31 cellular contexts compared by ENCODE assay signal in the genomic region with DNA sequence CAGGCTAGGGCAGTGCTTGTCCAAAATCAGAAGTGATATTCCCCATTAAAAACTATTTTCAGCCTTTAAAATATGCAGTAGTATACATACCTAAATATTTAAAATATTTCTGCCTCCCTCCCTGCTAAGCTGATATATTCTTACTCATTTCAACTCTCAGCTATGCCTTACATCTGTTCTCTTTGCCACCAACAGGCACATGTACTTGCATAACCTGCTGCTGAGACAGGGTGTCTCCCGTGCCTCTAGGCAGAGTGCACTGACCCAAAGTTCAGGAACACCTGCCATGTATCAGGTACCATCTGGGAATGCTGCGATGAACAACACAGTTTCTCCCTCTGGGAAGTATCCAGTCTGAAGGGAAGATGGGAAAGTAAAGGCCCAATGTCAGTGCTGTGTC.
DNase-seq lines count a peak whose midpoint lies in the region; ATAC-seq, FAIRE-seq and TF ChIP-seq lines count a peak whose summit lies in the region.
"Had no signal": no experiment of that assay in that cellular context is flagged by ENCODE, and none has a peak within 500 bp of the region (broad histone marks: within the 10 kb centered on the region; RNA-seq: fewer than 3 reads in every experiment).

No MANE protein-coding gene starts in this region.

- H2BK20ac ChIP-seq in IMR-90 (ENCODE audit: low read depth, low read length) (peak overlapping the region; percentile 30; the same call in 1 of the 2 replicates), H1 (ENCODE audit: low read length) (no peak overlapping the region)

- no CpG with 5 or more reads among the region's 2 CpGs for WGBS in IMR-90 (ENCODE audit: extremely low coverage in 2 of 2, insufficient read length in 1 of 2), 2 experiments
- 91% methylated on average over 2 of the region's 2 CpGs; no CpG with 5 or more reads in 1 of the 2 experiments for WGBS in H1 (ENCODE audit: extremely low coverage in 1 of 2, insufficient coverage in 1 of 2, insufficient read length in 1 of 2, insufficient replicate concordance in 2 of 2, low coverage in 1 of 2, low lambda C conversion rate in 2 of 2, missing lambda C conversion rate in 1 of 2), 2 experiments
- 81 to 95% methylated on average over 2 of the region's 2 CpGs for WGBS in tibial nerve, 2 donors

- H3K79me2 ChIP-seq in H1 (ENCODE audit: control insufficient read depth in 1 of 2, insufficient read depth in 2 of 2, low read length in 2 of 2) = no peaks in the 10 kb centered on the region

- H3K36me3 ChIP-seq in A673 (ENCODE audit: insufficient read depth, low read length, poor library complexity, severe bottlenecking) (no peaks in the 10 kb centered on the region), IMR-90 (ENCODE audit: control insufficient read depth, insufficient read depth, low read length) (peaks cover 5% of the 10 kb centered on the region), H1 (ENCODE audit: control insufficient read depth in 2 of 4, insufficient read depth in 4 of 4, low read length in 3 of 4) (no peaks in the 10 kb centered on the region; a peak in 1 of 8 replicates), tibial nerve (peaks cover 0 to 4% (median 0%) of the 10 kb centered on the region in 3 donors), Peyer's patch (peaks cover 0 to 4% (median 0%) of the 10 kb centered on the region in 3 donors)
- H3K36me3 ChIP-seq: sigmoid colon had no signal

- POLR2A ChIA-PET in A673 (lab: Charles Lee; ENCODE audit: low non-redundant PET) = no interaction called here
- POLR2A ChIA-PET in IMR-90 (lab: Charles Lee; ENCODE audit: unreplicated experiment) = no interaction called here
- POLR2A ChIA-PET in H1 (lab: Charles Lee; ENCODE audit: partially characterized antibody) = interaction anchor here (1.8 kb wide), 1 partner anchor 10 kb away, joined by 4 read pairs; no protein-coding TSS in a partner anchor

- intact Hi-C loops in A673 (cut with micrococcal nuclease; ENCODE audit: unreplicated experiment) (no loop called here), IMR-90 (cut with micrococcal nuclease) (loop anchor here (1.0 kb wide), 2 partner anchors 91 to 138 kb away; no protein-coding TSS in a partner anchor), sciatic nerve (cut with DNase I) (no loop called here)

- H2BK12ac ChIP-seq in H1 (ENCODE audit: low read depth, low read length) = no peak overlapping the region

- H4K5ac ChIP-seq in IMR-90 (ENCODE audit: low read depth, low read length) (peak overlapping the region; percentile 58; the same call in 1 of the 2 replicates), H1 (ENCODE audit: insufficient read length, low read depth, low read length) (no peak overlapping the region)

- H3K56ac ChIP-seq in IMR-90 (ENCODE audit: extremely low read depth, insufficient read depth, low read length) = no peak overlapping the region
- H3K56ac ChIP-seq in H1 (replicated peaks; ENCODE audit: insufficient read length, low read depth, low read length) = no peak overlapping the region

- peak overlapping the region; percentile 82 for H3K27ac ChIP-seq in A673 (ENCODE audit: low read depth, low read length, poor library complexity, severe bottlenecking)
- H3K27ac ChIP-seq in IMR-90 (ENCODE audit: insufficient read depth, low read length) = peak overlapping the region; percentile 32; the same call in 1 of the 2 replicates
- H3K27ac ChIP-seq in H1 (ENCODE audit: low read depth, low read length) = no peak overlapping the region
- no peak overlapping the region for H3K27ac ChIP-seq in tibial nerve
- no peak overlapping the region for H3K27ac ChIP-seq in Peyer's patch
- H3K27ac ChIP-seq: A549, colonic mucosa, upper lobe of right lung had no signal

- H4K8ac ChIP-seq in IMR-90 (ENCODE audit: low read depth in 2 of 2, low read length in 2 of 2) = peak overlapping the region in 1 of 2 experiments; percentile 1; a peak in 1 of 4 replicates
- no peak overlapping the region for H4K8ac ChIP-seq in H1 (ENCODE audit: extremely low read depth, insufficient read depth, low read length)

- DNase-seq in A673 (ENCODE audit: low spot score) (no peak), IMR-90 (peak; percentile 42), H1 (ENCODE audit: low read depth in 1 of 2, low spot score in 2 of 2) (no peak), myocyte (ENCODE audit: low read depth) (peak; percentile 31), sciatic nerve (ENCODE audit: low spot score) (no peak), tibial nerve (ENCODE audit: low spot score in 2 of 2) (no peak), Peyer's patch (no peak), GM10266 (ENCODE audit: extremely low spot score) (no peak)
- DNase-seq: activated B cell treated with CpG ODN at 0.5 μM for 24 hours; activated CD4-positive, alpha-beta T cell treated with anti-CD3 and anti-CD28 coated beads, Interleukin-2, amount 10 ng/mL, durations not matched to agents 7 days and 5 days; activated effector memory CD4-positive, alpha-beta T cell treated with Interleukin-2 at 50 U/mL for 16 hours; AML-193; aorta; CD4-positive, alpha-beta memory T cell; colonic mucosa; effector CD4-positive, alpha-beta T cell; immature natural killer cell; Karpas-422; NCI-H146; NCI-H2107; NCI-H446; RPMI8226; sigmoid colon; upper lobe of right lung had no signal

- no peak for TF ChIP-seq RAD21 in IMR-90 (IDR thresholded peaks at IDR 0.05; ENCODE audit: low read length)
- TF ChIP-seq RAD21 in H1 (IDR thresholded peaks at IDR 0.05 in 1 of 2, conservative IDR thresholded peaks at IDR 0.05 in 1 of 2; ENCODE audit: low read depth in 2 of 2, low read length in 2 of 2) = no peak

- TF ChIP-seq POLR2A in IMR-90 (IDR thresholded peaks at IDR 0.05; ENCODE audit: low read depth, low read length) = no peak
- TF ChIP-seq POLR2A in H1 (IDR thresholded peaks at IDR 0.05; ENCODE audit: control extremely low read depth in 1 of 2, low read depth in 2 of 2, low read length in 2 of 2) = no peak
- TF ChIP-seq POLR2A in tibial nerve (IDR thresholded peaks at IDR 0.05) = no peak
- no peak for TF ChIP-seq POLR2A in Peyer's patch (IDR thresholded peaks at IDR 0.05)

- in situ Hi-C loops in IMR-90 (cut with MboI; ENCODE audit: low sequenced_read_pairs) = no loop called here

- BruUV-seq in A673 (replicated peaks; lab: Mats Ljungman, UMichigan) = no TSS peak
- BruUV-seq in IMR-90 (replicated peaks; lab: Mats Ljungman, UMichigan) = no TSS peak

- H3K9me3 ChIP-seq in A673 (ENCODE audit: low read depth, low read length, poor library complexity, severe bottlenecking) (no peaks in the 10 kb centered on the region), IMR-90 (ENCODE audit: control insufficient read depth, insufficient read depth, low read length) (no peaks in the 10 kb centered on the region), H1 (ENCODE audit: insufficient read depth in 2 of 2, low read depth in 1 of 2, low read length in 1 of 2) (no peaks in the 10 kb centered on the region), tibial nerve (no peaks in the 10 kb centered on the region), Peyer's patch (no peaks in the 10 kb centered on the region)
- H3K9me3 ChIP-seq: A549, colonic mucosa, sigmoid colon, upper lobe of right lung had no signal

- H3K4me1 ChIP-seq in A673 (ENCODE audit: insufficient read depth, low read length, poor library complexity, severe bottlenecking) (peaks cover 53% of the 10 kb centered on the region), IMR-90 (ENCODE audit: control insufficient read depth, insufficient read depth, low read length) (peaks cover 15% of the 10 kb centered on the region), H1 (replicated peaks in 1 of 4; ENCODE audit: control insufficient read depth in 3 of 4, insufficient read depth in 4 of 4, low read length in 3 of 4) (no peaks in the 10 kb centered on the region), tibial nerve (peaks cover 0 to 26% (median 0%) of the 10 kb centered on the region in 4 donors), Peyer's patch (no peaks in the 10 kb centered on the region)
- H3K4me1 ChIP-seq: A549, colonic mucosa had no signal

- H2BK120ac ChIP-seq in IMR-90 (ENCODE audit: low read depth, low read length) (peak overlapping the region; percentile 55; the same call in 1 of the 2 replicates), H1 (replicated peaks; ENCODE audit: low read depth, low read length) (no peak overlapping the region)

- H3K23me2 ChIP-seq in H1 (ENCODE audit: low read depth, low read length) = no peaks in the 10 kb centered on the region

- H3K27me3 ChIP-seq in A673 (replicated peaks; ENCODE audit: insufficient read depth, low read depth, low read length, poor library complexity) (no peaks in the 10 kb centered on the region), IMR-90 (ENCODE audit: control insufficient read depth, insufficient read depth, low read length) (no peaks in the 10 kb centered on the region), H1 (replicated peaks in 1 of 4; ENCODE audit: control insufficient read depth in 3 of 4, extremely low read depth in 1 of 4, insufficient read depth in 3 of 4, low read length in 3 of 4) (no peaks in the 10 kb centered on the region), tibial nerve (no peaks in the 10 kb centered on the region), Peyer's patch (no peaks in the 10 kb centered on the region)
- H3K27me3 ChIP-seq: colonic mucosa, sigmoid colon, upper lobe of right lung had no signal

- TF ChIP-seq EP300 in H1 (IDR thresholded peaks at IDR 0.05; ENCODE audit: borderline replicate concordance in 1 of 2, low read depth in 2 of 2, low read length in 2 of 2) (no peak), tibial nerve (IDR thresholded peaks at IDR 0.05) (no peak)

- H3K4me2 ChIP-seq in IMR-90 (ENCODE audit: low read depth, low read length) (peak overlapping the region; percentile 52; the same call in 1 of the 2 replicates), H1 (ENCODE audit: insufficient read depth in 1 of 2, low read depth in 2 of 2, low read length in 2 of 2) (no peak overlapping the region)
- H3K4me2 ChIP-seq: A549 had no signal

- TF ChIP-seq CTCF in A673 (conservative IDR thresholded peaks at IDR 0.05; ENCODE audit: low read depth, low read length) = no peak
- no peak for TF ChIP-seq CTCF in IMR-90 (conservative IDR thresholded peaks at IDR 0.05; ENCODE audit: low read depth, low read length)
- TF ChIP-seq CTCF in H1 (IDR thresholded peaks at IDR 0.05; ENCODE audit: control extremely low read depth in 1 of 3, insufficient read depth in 1 of 3, low read depth in 1 of 3, low read length in 3 of 3) = no peak
- TF ChIP-seq CTCF in tibial nerve (IDR thresholded peaks at IDR 0.05) = no peak
- TF ChIP-seq CTCF in Peyer's patch (IDR thresholded peaks at IDR 0.05) = no peak
- no peak for TF ChIP-seq CTCF in GM10266 (IDR thresholded peaks at IDR 0.05; ENCODE audit: control insufficient read depth, insufficient read depth, low read depth, missing control alignments)

- 0 out of 3 replicates have a peak overlapping the region, but pooled peaks have one; percentile 4 for H2BK15ac ChIP-seq in IMR-90 (ENCODE audit: low read depth, low read length)
- 0 out of 2 replicates have a peak overlapping the region, but pooled peaks have one; percentile 47 for H2BK15ac ChIP-seq in H1 (ENCODE audit: low read length)

- H3K14ac ChIP-seq in IMR-90 (replicated peaks; ENCODE audit: low read depth, low read length) = no peak overlapping the region; the same call in 1 of the 2 replicates
- H3K14ac ChIP-seq in H1 (ENCODE audit: insufficient read length) = no peak overlapping the region

- peak overlapping the region; percentile 55; the same call in 1 of the 2 replicates for H3K23ac ChIP-seq in IMR-90 (ENCODE audit: low read depth, low read length)
- H3K23ac ChIP-seq in H1 (ENCODE audit: insufficient read length) = no peak overlapping the region

- H4K20me1 ChIP-seq in IMR-90 (ENCODE audit: insufficient read depth, low read length) (peaks cover 10% of the 10 kb centered on the region; the same call in 1 of the 2 replicates), H1 (replicated peaks in 1 of 2; ENCODE audit: control insufficient read depth in 1 of 2, insufficient read depth in 2 of 2, low read length in 2 of 2) (no peaks in the 10 kb centered on the region)

- peak; percentile 76 for ATAC-seq in IMR-90 (ENCODE audit: low read depth)
- ATAC-seq in sciatic nerve = no peak
- ATAC-seq: A549; activated naive CD4-positive, alpha-beta T cell treated with anti-CD3 and anti-CD28 coated beads, Interleukin-2, amount 50 U/mL, for 72 hours; stimulated activated effector memory CD8-positive, alpha-beta T cell treated with anti-CD3 and anti-CD28 coated beads, Interleukin-12 subunit alpha, Interleukin-12 subunit beta, amount 100 ng/mL, for 72 hours; upper lobe of right lung had no signal

- peaks cover 21 to 58% of the 10 kb centered on the region in 2 experiments for H3K79me1 ChIP-seq in IMR-90 (ENCODE audit: low read depth in 1 of 2, low read length in 2 of 2)
- H3K79me1 ChIP-seq in H1 (ENCODE audit: low read depth, low read length) = no peaks in the 10 kb centered on the region

- FAIRE-seq in H1 (lab: Jason Lieb, UNC) = no peak
- FAIRE-seq: A549, bronchial epithelial cell, D721Med, GM12891, H54 had no signal

- H2AK5ac ChIP-seq in IMR-90 (ENCODE audit: low read depth, low read length) (0 out of 2 replicates have a peak overlapping the region, but pooled peaks have one; percentile 40), H1 (ENCODE audit: low read depth, low read length) (no peak overlapping the region)

- peak overlapping the region; percentile 68 for H3K18ac ChIP-seq in IMR-90 (ENCODE audit: low read depth, low read length)
- H3K18ac ChIP-seq in H1 (ENCODE audit: extremely low read depth, low read length) = no peak overlapping the region

- H3K9me1 ChIP-seq in IMR-90 (ENCODE audit: insufficient read depth, low read length) = peaks cover 24% of the 10 kb centered on the region

- dilution Hi-C loops in IMR-90 (cut with HindIII; ENCODE audit: low sequenced_read_pairs, unreplicated experiment) = no loop called here

- peak overlapping the region; percentile 62 for H3K4ac ChIP-seq in IMR-90 (ENCODE audit: low read depth, low read length)
- no peak overlapping the region for H3K4ac ChIP-seq in H1 (replicated peaks; ENCODE audit: insufficient read length, low read depth, low read length)

- H2BK5ac ChIP-seq in IMR-90 (ENCODE audit: low read depth, low read length, poor library complexity, severe bottlenecking) (peak overlapping the region; percentile 61), H1 (ENCODE audit: low read depth, low read length) (no peak overlapping the region)

- H3K4me3 ChIP-seq in A673 (ENCODE audit: low read depth, low read length, poor library complexity, severe bottlenecking) (no peak overlapping the region), IMR-90 (ENCODE audit: insufficient read depth, low read depth, low read length) (no peak overlapping the region), H1 (ENCODE audit: extremely low read depth in 1 of 4, insufficient read depth in 2 of 4, low read depth in 3 of 4, low read length in 4 of 4) (no peak overlapping the region), tibial nerve (no peak overlapping the region), Peyer's patch (no peak overlapping the region)
- H3K4me3 ChIP-seq: A549, colonic mucosa, sigmoid colon, upper lobe of right lung had no signal

- no peak overlapping the region for H2AK9ac ChIP-seq in IMR-90 (replicated peaks; ENCODE audit: low read depth, low read length, poor library complexity)

- H3K9ac ChIP-seq in IMR-90 (ENCODE audit: low read depth, low read length) = no peak overlapping the region
- H3K9ac ChIP-seq in H1 (replicated peaks in 1 of 4; ENCODE audit: extremely low read depth in 1 of 4, low read depth in 3 of 4, low read length in 3 of 4) = no peak overlapping the region

- peak overlapping the region; percentile 56; the same call in 1 of the 2 replicates for H4K91ac ChIP-seq in IMR-90 (ENCODE audit: insufficient read depth, low read depth, low read length)
- H4K91ac ChIP-seq in H1 (replicated peaks; ENCODE audit: insufficient read length, low read length) = no peak overlapping the region

- CTCF ChIA-PET in A673 (lab: Charles Lee) (no interaction called here), IMR-90 (lab: Yijun Ruan, JAX) (interaction anchor here (0.7 to 1.1 kb wide), 2 partner anchors 72 to 138 kb away, joined by 3 to 7 read pairs; no protein-coding TSS in a partner anchor), H1 (lab: Charles Lee; ENCODE audit: partially characterized antibody) (interaction anchor here (0.8 to 7.5 kb wide), 5 partner anchors 18 to 182 kb away, joined by 3 to 36 read pairs (median 4); no protein-coding TSS in a partner anchor)

- H2AFZ ChIP-seq in IMR-90 (replicated peaks; ENCODE audit: low read length, poor library complexity) (no peak overlapping the region), H1 (ENCODE audit: low read length) (no peak overlapping the region)

Comparison
In these comparisons a context has a peak if more than half of its experiments do, and no peak if none do; other contexts are left out.
1. DNase-seq: peak in IMR-90 (single experiment) and myocyte (single experiment); none in A673 (single experiment), H1 (0 of 2), sciatic nerve (single experiment), tibial nerve (0 of 2), Peyer's patch (0 of 3) and GM10266 (single experiment).
2. H3K27ac ChIP-seq: peak in A673 (single experiment) and IMR-90 (single experiment); none in H1 (single experiment), tibial nerve (0 of 4) and Peyer's patch (0 of 4).